In genomic region chr4:6953751-6954380, GRCh38 we compare ENCODE assay signal across 10 cellular contexts. TPM values are rescaled to one million over a fixed set of nuclear protein-coding genes. Genes with fewer than 3 reads are reported as not detected.
DNase-seq lines count a peak whose midpoint lies in the region; ATAC-seq and TF ChIP-seq lines count a peak whose summit lies in the region.
"Had no signal": no experiment of that assay in that cellular context is flagged by ENCODE, and none has a peak within 500 bp of the region (broad histone marks: within the 10 kb centered on the region; RNA-seq: fewer than 3 reads in every experiment).

No MANE protein-coding gene starts in this region.

- H3K27me3 ChIP-seq in GM23248 (replicated peaks; ENCODE audit: insufficient read depth) (no peaks in the 10 kb centered on the region), mammary epithelial cell (ENCODE audit: insufficient read depth, low read length) (no peaks in the 10 kb centered on the region), iPS-20b (ENCODE audit: insufficient read depth, low read length) (no peaks in the 10 kb centered on the region), spleen (replicated peaks in 1 of 7) (no peaks in the 10 kb centered on the region)
- H3K27me3 ChIP-seq in CD4-positive, alpha-beta memory T cell (ENCODE audit: insufficient read depth, low read length), result no peaks in the 10 kb centered on the region

- H3K9me3 ChIP-seq in GM23248 (ENCODE audit: low read depth), result no peaks in the 10 kb centered on the region
- H3K9me3 ChIP-seq in mammary epithelial cell (replicated peaks; ENCODE audit: insufficient read depth, low read length), result no peaks in the 10 kb centered on the region
- H3K9me3 ChIP-seq in iPS-20b (ENCODE audit: insufficient read depth, low read depth, low read length), result no peaks in the 10 kb centered on the region
- no peaks in the 10 kb centered on the region for H3K9me3 ChIP-seq in spleen
- no peaks in the 10 kb centered on the region for H3K9me3 ChIP-seq in CD4-positive, alpha-beta memory T cell (ENCODE audit: control insufficient read depth in 1 of 2, low read length in 2 of 2)

- intact Hi-C loops in mammary epithelial cell (cut with micrococcal nuclease) (loop anchor here (1.0 to 2.0 kb wide), 2 partner anchors 12 to 45 kb away; partner anchors contain the start of gene TBC1D14), spleen (cut with DNase I; ENCODE audit: low total_unique reads) (no loop called here)
- intact Hi-C loops in CD4-positive, alpha-beta memory T cell (cut with micrococcal nuclease), result no loop called here

- peaks cover 36% of the 10 kb centered on the region for H3K79me2 ChIP-seq in GM23248 (ENCODE audit: insufficient read depth)
- peaks cover 26% of the 10 kb centered on the region for H3K79me2 ChIP-seq in mammary epithelial cell (ENCODE audit: insufficient read depth, low read length)

- dilution Hi-C loops in mammary epithelial cell (cut with HindIII; ENCODE audit: low sequenced_read_pairs), result no loop called here

- in situ Hi-C loops in GM23248 (cut with MboI) (no loop called here), mammary epithelial cell (cut with MboI; ENCODE audit: low sequenced_read_pairs in 2 of 2) (no loop called here)

- no TSS peak for BruUV-seq in mammary epithelial cell (replicated peaks; lab: Mats Ljungman, UMichigan)

- H3K9ac ChIP-seq in GM23248, result peak overlapping the region; percentile 84
- H3K9ac ChIP-seq in mammary epithelial cell (ENCODE audit: insufficient read depth, low read length), result peak overlapping the region; percentile 43
- no peak overlapping the region for H3K9ac ChIP-seq in iPS-20b (ENCODE audit: low read depth, low read length)

- TF ChIP-seq POLR2A in spleen (IDR thresholded peaks at IDR 0.05), result no peak

- TF ChIP-seq CTCF in mammary epithelial cell (conservative IDR thresholded peaks at IDR 0.05 in 1 of 2, IDR thresholded peaks at IDR 0.05 in 1 of 2; ENCODE audit: extremely low read depth in 1 of 2, insufficient read depth in 1 of 2, low read depth in 1 of 2, low read length in 2 of 2), result no peak
- no peak for TF ChIP-seq CTCF in spleen (IDR thresholded peaks at IDR 0.05 in 8 of 11, conservative IDR thresholded peaks at IDR 0.05 in 3 of 11)

- no peaks in the 10 kb centered on the region for H3K36me3 ChIP-seq in GM23248 (ENCODE audit: low read depth)
- H3K36me3 ChIP-seq in mammary epithelial cell (ENCODE audit: insufficient read depth, low read length), result no peaks in the 10 kb centered on the region
- H3K36me3 ChIP-seq in iPS-20b (ENCODE audit: insufficient read depth, low read depth, low read length), result no peaks in the 10 kb centered on the region
- peaks cover 0 to 9% (median 1%) of the 10 kb centered on the region in 6 donors for H3K36me3 ChIP-seq in spleen
- H3K36me3 ChIP-seq in CD4-positive, alpha-beta memory T cell (ENCODE audit: insufficient read depth, low read length), result no peaks in the 10 kb centered on the region

- POLR2A ChIA-PET in CD4-positive, alpha-beta memory T cell (lab: Charles Lee; ENCODE audit: partially characterized antibody), result interaction anchor here (1.8 kb wide), 1 partner anchor 45 kb away, joined by 4 read pairs; no protein-coding TSS in a partner anchor

- DNase-seq in GM23248 (peak; percentile 97), mammary epithelial cell (peak; percentile 92), spleen (peak; percentile 80), DMS79 (lab: John Stamatoyannopoulos, UW) (no peak)
- DNase-seq in CD4-positive, alpha-beta memory T cell, result no peak
- DNase-seq: T1000 had no signal

- peak overlapping the region; percentile 72 for H3K4me3 ChIP-seq in GM23248
- H3K4me3 ChIP-seq in mammary epithelial cell (replicated peaks in 1 of 3; ENCODE audit: insufficient read depth in 1 of 3, low read depth in 2 of 3, low read length in 3 of 3), result peak overlapping the region in 2 of 3 experiments; percentile 29 to 32
- peak overlapping the region; percentile 30; the same call in 1 of the 2 replicates for H3K4me3 ChIP-seq in iPS-20b (ENCODE audit: low read length)
- H3K4me3 ChIP-seq in spleen, result peak overlapping the region in 1 of 8 donors; percentile 13
- H3K4me3 ChIP-seq in CD4-positive, alpha-beta memory T cell (ENCODE audit: low read length in 2 of 2), result no peak overlapping the region
- H3K4me3 ChIP-seq: GM12878 had no signal

- H4K20me1 ChIP-seq in GM23248 (ENCODE audit: insufficient read depth), result no peaks in the 10 kb centered on the region
- H4K20me1 ChIP-seq in mammary epithelial cell (ENCODE audit: insufficient read depth, low read length), result no peaks in the 10 kb centered on the region

- no peaks in the 10 kb centered on the region for H3F3A ChIP-seq in GM23248 (ENCODE audit: insufficient read depth)

- H2AFZ ChIP-seq in GM23248 (peak overlapping the region; percentile 89), mammary epithelial cell (ENCODE audit: low read depth, low read length) (peak overlapping the region; percentile 92)

- no peaks in the 10 kb centered on the region for H3K9me2 ChIP-seq in GM23248 (ENCODE audit: insufficient read depth)

- no peaks in the 10 kb centered on the region for H3K9me3 Mint-ChIP-seq in stimulated activated memory B cell treated with anti-CD40 and anti-IgM and Interleukin-4, amounts not matched to agents 10 μg/mL and 1 μg/mL and 100 μg/mL, for 72 hours
- H3K9me3 Mint-ChIP-seq in CD4-positive, alpha-beta memory T cell, result no peaks in the 10 kb centered on the region

- no peak overlapping the region for H3K27ac Mint-ChIP-seq in stimulated activated memory B cell treated with anti-CD40 and anti-IgM and Interleukin-4, amounts not matched to agents 10 μg/mL and 1 μg/mL and 100 μg/mL, for 72 hours
- H3K27ac Mint-ChIP-seq in CD4-positive, alpha-beta memory T cell, result peak overlapping the region in 1 of 7 donors; percentile 46

- H3K4me1 Mint-ChIP-seq in stimulated activated memory B cell treated with anti-CD40 and anti-IgM and Interleukin-4, amounts not matched to agents 10 μg/mL and 1 μg/mL and 100 μg/mL, for 72 hours, result peaks cover 42% of the 10 kb centered on the region
- peaks cover 31 to 74% (median 41%) of the 10 kb centered on the region in 4 donors for H3K4me1 Mint-ChIP-seq in CD4-positive, alpha-beta memory T cell

- CTCF ChIA-PET in mammary epithelial cell (lab: Charles Lee; ENCODE audit: low non-redundant PET), result no interaction called here
- CTCF ChIA-PET in CD4-positive, alpha-beta memory T cell (lab: Charles Lee; ENCODE audit: partially characterized antibody), result no interaction called here

- peaks cover 6% of the 10 kb centered on the region for H3K36me3 Mint-ChIP-seq in stimulated activated memory B cell treated with anti-CD40 and anti-IgM and Interleukin-4, amounts not matched to agents 10 μg/mL and 1 μg/mL and 100 μg/mL, for 72 hours
- no peaks in the 10 kb centered on the region for H3K36me3 Mint-ChIP-seq in CD4-positive, alpha-beta memory T cell

- H3K27ac ChIP-seq in GM23248 (peak overlapping the region; percentile 67), mammary epithelial cell (ENCODE audit: insufficient read depth, low read depth, low read length) (peak overlapping the region; percentile 54), iPS-20b (ENCODE audit: low read length) (no peak overlapping the region), spleen (peak overlapping the region in 2 of 8 donors; percentile 21 to 28)
- H3K27ac ChIP-seq in CD4-positive, alpha-beta memory T cell (ENCODE audit: low read depth, low read length), result no peak overlapping the region

- ATAC-seq in stimulated activated memory B cell treated with anti-CD40 and anti-IgM and Interleukin-4, amounts not matched to agents 10 μg/mL and 1 μg/mL and 100 μg/mL, for 72 hours, result no peak
- ATAC-seq in GM18861 (IDR thresholded peaks at IDR 0.05; ENCODE audit: unreplicated experiment), result no peak
- ATAC-seq: GM12878 had no signal

- H3K27me3 Mint-ChIP-seq in stimulated activated memory B cell treated with anti-CD40 and anti-IgM and Interleukin-4, amounts not matched to agents 10 μg/mL and 1 μg/mL and 100 μg/mL, for 72 hours, result no peaks in the 10 kb centered on the region
- no peaks in the 10 kb centered on the region for H3K27me3 Mint-ChIP-seq in CD4-positive, alpha-beta memory T cell

- WGBS in GM23248 (ENCODE audit: low coverage in 1 of 2, low lambda C conversion rate in 2 of 2, missing lambda C conversion rate in 2 of 2), 2 experiments, result 5 to 7% methylated on average over 31 to 35 of the region's 35 CpGs
- 21% methylated on average over 6 of the region's 35 CpGs for WGBS in mammary epithelial cell (ENCODE audit: low coverage, missing lambda C conversion rate)
- WGBS in spleen, 5 donors, result 61 to 84% (median 79%) methylated on average over 19 to 35 of the region's 35 CpGs

- 0 out of 2 replicates have a peak, but pooled peaks cover 3% of the 10 kb centered on the region for H3K4me1 ChIP-seq in GM23248 (ENCODE audit: insufficient read depth)
- H3K4me1 ChIP-seq in mammary epithelial cell (ENCODE audit: insufficient read depth, low read length), result peaks cover 33% of the 10 kb centered on the region
- peaks cover 16% of the 10 kb centered on the region; the same call in 1 of the 2 replicates for H3K4me1 ChIP-seq in iPS-20b (ENCODE audit: insufficient read depth, low read length)
- H3K4me1 ChIP-seq in spleen, result peaks cover 0 to 73% (median 17%) of the 10 kb centered on the region in 6 donors
- H3K4me1 ChIP-seq in CD4-positive, alpha-beta memory T cell (ENCODE audit: insufficient read depth, low read length), result peaks cover 33% of the 10 kb centered on the region

- peak overlapping the region; percentile 85 for H3K4me2 ChIP-seq in GM23248 (ENCODE audit: unreplicated experiment)
- H3K4me2 ChIP-seq in mammary epithelial cell (ENCODE audit: insufficient read depth, low read depth, low read length), result peak overlapping the region; percentile 86

- no peak overlapping the region for H3K4me3 Mint-ChIP-seq in stimulated activated memory B cell treated with anti-CD40 and anti-IgM and Interleukin-4, amounts not matched to agents 10 μg/mL and 1 μg/mL and 100 μg/mL, for 72 hours
- no peak overlapping the region for H3K4me3 Mint-ChIP-seq in CD4-positive, alpha-beta memory T cell

RNA-seq across cellular contexts. Expression of gene TBC1D14, which starts 44.2 kb away (rescaled TPM):
- total RNA-seq in GM23248 (2014; rRNA removed; shearing (Covaris generic)), result 39.1 and 48.7 TPM in 2 replicates
- polyA plus RNA-seq in GM23248 (2016; fragmentation: Nextera tagmentation; extraction: Ambion mirVana) (20.0 and 20.4 TPM in 2 replicates), mammary epithelial cell (44.2 TPM), spleen (10 to 100 TPM; 13.7 to 24.0 (median 18.2) TPM)
- total RNA-seq in mammary epithelial cell (10 to 100 TPM; 62.9 to 89.5 TPM), spleen (100 to 1,000 TPM in 1 of 7 donors, 10 to 100 TPM in 6; 45.7 to 114 (median 79.2) TPM)
- 51.9 TPM for polyA minus RNA-seq in mammary epithelial cell
- 10 to 100 TPM; 73.7 to 80.7 TPM for total RNA-seq in CD4-positive, alpha-beta memory T cell
- polyA plus RNA-seq in CD4-positive, alpha-beta memory T cell, result 10 to 100 TPM; 40.7 to 52.2 TPM

Comparison
In these comparisons a context has a peak if more than half of its experiments do, and no peak if none do; other contexts are left out.
1. DNase-seq: peak in GM23248 (single experiment), mammary epithelial cell (single experiment) and spleen (single experiment); none in CD4-positive, alpha-beta memory T cell (0 of 5) and DMS79 (single experiment).
2. H3K27ac ChIP-seq: peak in GM23248 (single experiment) and mammary epithelial cell (single experiment); none in iPS-20b (single experiment) and CD4-positive, alpha-beta memory T cell (single experiment).
3. H3K4me3 ChIP-seq: peak in GM23248 (single experiment), mammary epithelial cell (2 of 3) and iPS-20b (single experiment); none in CD4-positive, alpha-beta memory T cell (0 of 2).